Comparison of ENCODE assay signal across 21 cellular contexts in genomic region chr12:24256636-24257150, GRCh38.
DNase-seq lines count a peak whose midpoint lies in the region; ATAC-seq and TF ChIP-seq lines count a peak whose summit lies in the region.
"Had no signal": no experiment of that assay in that cellular context is flagged by ENCODE, and none has a peak within 500 bp of the region (broad histone marks: within the 10 kb centered on the region; RNA-seq: fewer than 3 reads in every experiment).

No MANE protein-coding gene starts in this region.

- no peak overlapping the region for H4K91ac ChIP-seq in neuronal stem cell (ENCODE audit: low read depth, low read length, poor library complexity)

- no peak overlapping the region for H3K18ac ChIP-seq in neuronal stem cell (ENCODE audit: low read length)

- no peak overlapping the region for H3K4ac ChIP-seq in neuronal stem cell (ENCODE audit: low read length)

- no peak overlapping the region for H3K9ac ChIP-seq in neuronal stem cell (ENCODE audit: low read depth, low read length, poor library complexity)

- DNase-seq in NCI-H1105 (lab: John Stamatoyannopoulos, UW) (peak; percentile 49), iPS-NIHi11 (ENCODE audit: low spot score) (peak; percentile 17), neuronal stem cell (ENCODE audit: low spot score) (peak; percentile 59), NCI-H2227 treated with DMSO at 0.1 percent for 48 hours (lab: John Stamatoyannopoulos, UW) (no peak)
- no peak for DNase-seq in activated naive CD4-positive, alpha-beta T cell treated with Interleukin-2 at 50 U/mL for 16 hours
- DNase-seq: CD4-positive, CD25-positive, alpha-beta regulatory T cell; DMS53; H9; NCI-H146; NCI-H2081; NCI-H345; NCI-H69; PC-3; SW 1271 had no signal

- peaks cover 0 to 16% (median 4%) of the 10 kb centered on the region in 5 experiments for H3K9me3 Mint-ChIP-seq in brain

- ATAC-seq in HG03439 (IDR thresholded peaks at IDR 0.05; ENCODE audit: unreplicated experiment) (no peak), HG03159 (IDR thresholded peaks at IDR 0.05; ENCODE audit: unreplicated experiment) (no peak)
- ATAC-seq: PC-3 had no signal

- no CpG with 5 or more reads among the region's 4 CpGs for WGBS in neuronal stem cell (ENCODE audit: extremely low coverage in 2 of 2, insufficient read length in 2 of 2, insufficient replicate concordance in 1 of 2), 2 donors

- no peaks in the 10 kb centered on the region for H3K36me3 ChIP-seq in neuronal stem cell (replicated peaks in 1 of 2; ENCODE audit: control insufficient read depth in 2 of 2, insufficient read depth in 2 of 2, low read length in 2 of 2)
- H3K36me3 ChIP-seq: SJSA1 had no signal

- H2AK5ac ChIP-seq in neuronal stem cell (ENCODE audit: low read depth, low read length) = no peak overlapping the region

- H3K4me1 Mint-ChIP-seq in brain = peaks cover 40% of the 10 kb centered on the region
- H3K4me1 Mint-ChIP-seq: B cell; CD4-positive, CD25-positive, alpha-beta regulatory T cell had no signal

- H3K4me2 ChIP-seq in neuronal stem cell (ENCODE audit: insufficient read depth, low read length, poor library complexity, severe bottlenecking) = peak overlapping the region; percentile 51

- no peaks in the 10 kb centered on the region for H3K27me3 Mint-ChIP-seq in brain
- H3K27me3 Mint-ChIP-seq: B cell; CD4-positive, CD25-positive, alpha-beta regulatory T cell had no signal

- peak overlapping the region in 1 of 2 donors; percentile 44 for H3K4me3 ChIP-seq in neuronal stem cell (ENCODE audit: low read length in 2 of 2)
- H3K4me3 ChIP-seq: SJSA1 had no signal

- peak overlapping the region; percentile 62 to 92 (median 77) for H3K27ac Mint-ChIP-seq in brain
- H3K27ac Mint-ChIP-seq: B cell; CD4-positive, CD25-positive, alpha-beta regulatory T cell had no signal

- H3K4me1 ChIP-seq in neuronal stem cell (ENCODE audit: control insufficient read depth in 2 of 2, insufficient read depth in 1 of 2, low read depth in 1 of 2, low read length in 2 of 2) = peaks cover 6 to 15% of the 10 kb centered on the region in 2 donors
- H3K4me1 ChIP-seq: SJSA1 had no signal

- H2BK15ac ChIP-seq in neuronal stem cell (ENCODE audit: low read length) = no peak overlapping the region

- TF ChIP-seq CTCF in brain (conservative IDR thresholded peaks at IDR 0.05) = no peak

- H3K4me3 Mint-ChIP-seq in brain = peak overlapping the region; percentile 48 to 75 (median 69)
- H3K4me3 Mint-ChIP-seq: B cell, H9 had no signal

- H3K9me3 ChIP-seq in neuronal stem cell (replicated peaks in 1 of 2; ENCODE audit: control insufficient read depth in 2 of 2, insufficient read depth in 1 of 2, low read depth in 1 of 2, low read length in 2 of 2) = peaks cover 0 to 8% of the 10 kb centered on the region in 2 donors
- H3K9me3 ChIP-seq: SJSA1 had no signal

- no peak overlapping the region for H2BK5ac ChIP-seq in neuronal stem cell (ENCODE audit: low read length)

- no peak overlapping the region for H3K14ac ChIP-seq in neuronal stem cell (ENCODE audit: low read length)

- H4K8ac ChIP-seq in neuronal stem cell (ENCODE audit: low read depth, low read length) = no peak overlapping the region

- no peak overlapping the region for H2BK12ac ChIP-seq in neuronal stem cell (ENCODE audit: low read length)

- H3K27ac ChIP-seq in neuronal stem cell (replicated peaks; ENCODE audit: low read length) = peak overlapping the region; percentile 81
- H3K27ac ChIP-seq: HL-60, RWPE1, SJSA1 had no signal

- no peaks in the 10 kb centered on the region for H3K27me3 ChIP-seq in neuronal stem cell (ENCODE audit: control insufficient read depth in 3 of 3, insufficient read depth in 3 of 3, low read depth in 1 of 3, low read length in 3 of 3)
- H3K27me3 ChIP-seq: SJSA1 had no signal

- H2BK120ac ChIP-seq in neuronal stem cell (ENCODE audit: low read depth, low read length) = no peak overlapping the region

- no peak overlapping the region for H3K23ac ChIP-seq in neuronal stem cell (ENCODE audit: low read depth, low read length, poor library complexity)

- H3K36me3 Mint-ChIP-seq in brain = peaks cover 5% of the 10 kb centered on the region
- H3K36me3 Mint-ChIP-seq: CD4-positive, CD25-positive, alpha-beta regulatory T cell had no signal

- peak overlapping the region; percentile 76 for H2AFZ ChIP-seq in neuronal stem cell (ENCODE audit: low read length)

- H3K79me1 ChIP-seq in neuronal stem cell (ENCODE audit: low read depth, low read length) = no peaks in the 10 kb centered on the region

Comparison
In these comparisons a context has a peak if more than half of its experiments do, and no peak if none do; other contexts are left out.
1. DNase-seq: peak in NCI-H1105 (single experiment), iPS-NIHi11 (single experiment) and neuronal stem cell (single experiment); none in NCI-H2227 treated with DMSO at 0.1 percent for 48 hours (single experiment) and activated naive CD4-positive, alpha-beta T cell treated with Interleukin-2 at 50 U/mL for 16 hours (single experiment).